ENCODE assay signal across 15 cellular contexts in genomic region chr6:11208267-11208666, GRCh38. TPM values are rescaled to one million over a fixed set of nuclear protein-coding genes. Genes with fewer than 3 reads are reported as not detected.
DNase-seq lines count a peak whose midpoint lies in the region; ATAC-seq, FAIRE-seq and TF ChIP-seq lines count a peak whose summit lies in the region.
"Had no signal": no experiment of that assay in that cellular context is flagged by ENCODE, and none has a peak within 500 bp of the region (broad histone marks: within the 10 kb centered on the region; RNA-seq: fewer than 3 reads in every experiment).

No MANE protein-coding gene starts in this region.

- peaks cover 45% of the 10 kb centered on the region for H3K4me1 ChIP-seq in PC-9 (replicated peaks; ENCODE audit: insufficient read depth)
- H3K4me1 ChIP-seq in endothelial cell of umbilical vein (ENCODE audit: control insufficient read depth, extremely low read depth, insufficient read depth, low read length) = peaks cover 69% of the 10 kb centered on the region
- H3K4me1 ChIP-seq in thoracic aorta (ENCODE audit: control insufficient read depth in 1 of 2, low read depth in 2 of 2) = peaks cover 68 to 96% of the 10 kb centered on the region in 2 donors

- H3K9ac ChIP-seq in endothelial cell of umbilical vein (replicated peaks; ENCODE audit: extremely low read depth, insufficient read depth, low read length) = peak overlapping the region; percentile 59

- H2AFZ ChIP-seq in PC-9 (no peak overlapping the region), endothelial cell of umbilical vein (ENCODE audit: low read depth, low read length) (no peak overlapping the region)

- no peaks in the 10 kb centered on the region for H3K9me3 Mint-ChIP-seq in activated naive CD4-positive, alpha-beta T cell treated with anti-CD3 and anti-CD28 coated beads for 36 hours

- dilution Hi-C loops in endothelial cell of umbilical vein (cut with MboI; ENCODE audit: extremely low pct_ligation_motif_present, low sequenced_read_pairs) = no loop called here

- H3K36me3 Mint-ChIP-seq in activated naive CD4-positive, alpha-beta T cell treated with anti-CD3 and anti-CD28 coated beads for 36 hours (ENCODE audit: low read depth) = peaks cover 23% of the 10 kb centered on the region

- no peaks in the 10 kb centered on the region for H3K9me1 ChIP-seq in endothelial cell of umbilical vein (replicated peaks; ENCODE audit: control insufficient read depth, extremely low read depth, insufficient read depth, low read length)

- TF ChIP-seq POLR2A in endothelial cell of umbilical vein (IDR thresholded peaks at IDR 0.05; ENCODE audit: low read depth, low read length) = no peak

- ATAC-seq in thoracic aorta (ENCODE audit: insufficient number of reproducible peaks, low FRiP score, low read depth) = no peak

- FAIRE-seq in endothelial cell of umbilical vein (lab: Jason Lieb, UNC) = no peak
- FAIRE-seq: G401.6 had no signal

- H3K27ac ChIP-seq in PC-9 = peak overlapping the region; percentile 92
- H3K27ac ChIP-seq in endothelial cell of umbilical vein (ENCODE audit: insufficient read depth, low read depth, low read length) = peak overlapping the region; percentile 95
- peak overlapping the region; percentile 91 to 97 for H3K27ac ChIP-seq in thoracic aorta
- H3K27ac ChIP-seq: SK-N-MC had no signal

- CTCF ChIA-PET in activated naive CD4-positive, alpha-beta T cell treated with anti-CD3 and anti-CD28 coated beads for 36 hours (lab: Charles Lee) = no interaction called here
- CTCF ChIA-PET in PC-9 (lab: Charles Lee) = no interaction called here
- CTCF ChIA-PET in endothelial cell of umbilical vein (lab: Charles Lee) = interaction anchor here (1.5 kb wide), 1 partner anchor 288 kb away, joined by 4 read pairs; no protein-coding TSS in a partner anchor

- H3K4me3 ChIP-seq in PC-9 = no peak overlapping the region
- no peak overlapping the region for H3K4me3 ChIP-seq in endothelial cell of umbilical vein (replicated peaks in 1 of 3; ENCODE audit: insufficient read depth in 1 of 3, low read depth in 1 of 3, low read length in 3 of 3)
- H3K4me3 ChIP-seq in thoracic aorta = no peak overlapping the region
- H3K4me3 ChIP-seq: SK-N-MC, suprapubic skin had no signal

- no peaks in the 10 kb centered on the region for H3K27me3 ChIP-seq in PC-9 (ENCODE audit: insufficient read depth, low read depth)
- no peaks in the 10 kb centered on the region for H3K27me3 ChIP-seq in endothelial cell of umbilical vein (ENCODE audit: control insufficient read depth in 2 of 2, insufficient read depth in 2 of 2, low read length in 2 of 2)
- H3K27me3 ChIP-seq in thoracic aorta (replicated peaks; ENCODE audit: insufficient read depth) = no peaks in the 10 kb centered on the region
- H3K27me3 ChIP-seq: suprapubic skin had no signal

- H3K4me2 ChIP-seq in PC-9 = no peak overlapping the region
- H3K4me2 ChIP-seq in endothelial cell of umbilical vein (ENCODE audit: insufficient read depth, low read length) = no peak overlapping the region

- H4K20me1 ChIP-seq in PC-9 (ENCODE audit: insufficient read depth) (no peaks in the 10 kb centered on the region), endothelial cell of umbilical vein (replicated peaks; ENCODE audit: control insufficient read depth, extremely low read depth, insufficient read depth, low read length) (no peaks in the 10 kb centered on the region)

- no peaks in the 10 kb centered on the region for H3K9me2 ChIP-seq in PC-9 (ENCODE audit: insufficient read depth)

- peaks cover 25% of the 10 kb centered on the region for H3K4me1 Mint-ChIP-seq in activated naive CD4-positive, alpha-beta T cell treated with anti-CD3 and anti-CD28 coated beads for 36 hours (ENCODE audit: low read depth)

- intact Hi-C loops in activated naive CD4-positive, alpha-beta T cell treated with anti-CD3 and anti-CD28 coated beads for 36 hours (cut with micrococcal nuclease) = no loop called here
- intact Hi-C loops in PC-9 (cut with micrococcal nuclease; ENCODE audit: unreplicated experiment) = loop anchor here (5.0 kb wide), 1 partner anchor 204 kb away; no protein-coding TSS in a partner anchor
- intact Hi-C loops in endothelial cell of umbilical vein (cut with micrococcal nuclease) = no loop called here

- H3K79me2 ChIP-seq in PC-9 (ENCODE audit: low read depth) = peaks cover 57% of the 10 kb centered on the region
- peaks cover 45% of the 10 kb centered on the region for H3K79me2 ChIP-seq in endothelial cell of umbilical vein (ENCODE audit: control insufficient read depth, insufficient read depth, low read length)

- no peak overlapping the region for H3K27ac Mint-ChIP-seq in activated naive CD4-positive, alpha-beta T cell treated with anti-CD3 and anti-CD28 coated beads for 36 hours

- no TSS peak for BruUV-seq in PC-9 (replicated peaks; lab: Mats Ljungman, UMichigan)
- no TSS peak for BruUV-seq in endothelial cell of umbilical vein (replicated peaks; lab: Mats Ljungman, UMichigan)

- peaks cover 37% of the 10 kb centered on the region for H3F3A ChIP-seq in PC-9 (ENCODE audit: insufficient read depth, low read depth)

- no peaks in the 10 kb centered on the region for H3K27me3 Mint-ChIP-seq in activated naive CD4-positive, alpha-beta T cell treated with anti-CD3 and anti-CD28 coated beads for 36 hours (ENCODE audit: low read depth)

- H3K4me3 Mint-ChIP-seq in activated naive CD4-positive, alpha-beta T cell treated with anti-CD3 and anti-CD28 coated beads for 36 hours = no peak overlapping the region

- POLR2A ChIA-PET in PC-9 (lab: Charles Lee; ENCODE audit: unreplicated experiment) (interaction anchor here (0.5 to 0.6 kb wide), 3 partner anchors 36 to 226 kb away, joined by 3 to 9 read pairs (median 4); no protein-coding TSS in a partner anchor), endothelial cell of umbilical vein (lab: Charles Lee) (interaction anchor here (1.0 kb wide), 1 partner anchor 24 kb away, joined by 3 read pairs; the partner anchor contains the start of gene NEDD9)

- no peak for TF ChIP-seq CTCF in PC-9 (conservative IDR thresholded peaks at IDR 0.05)
- TF ChIP-seq CTCF in endothelial cell of umbilical vein (IDR thresholded peaks at IDR 0.05; ENCODE audit: extremely low read depth in 1 of 2, insufficient read depth in 1 of 2, low read depth in 1 of 2, low read length in 2 of 2) = no peak
- TF ChIP-seq CTCF in thoracic aorta (IDR thresholded peaks at IDR 0.05) = no peak

- H3K9me3 ChIP-seq in PC-9 (ENCODE audit: insufficient read depth, low read depth) = no peaks in the 10 kb centered on the region
- H3K9me3 ChIP-seq in endothelial cell of umbilical vein (replicated peaks; ENCODE audit: control insufficient read depth, insufficient read depth, low read length) = no peaks in the 10 kb centered on the region
- no peaks in the 10 kb centered on the region for H3K9me3 ChIP-seq in thoracic aorta
- H3K9me3 ChIP-seq: suprapubic skin had no signal

- peak; percentile 30 for DNase-seq in activated naive CD4-positive, alpha-beta T cell treated with anti-CD3 and anti-CD28 coated beads for 36 hours
- no peak for DNase-seq in activated naive CD4-positive, alpha-beta T cell treated with anti-CD3 and anti-CD28 coated beads, Interleukin-2, amount 50 U/mL, for 16 hours
- DNase-seq in PC-9 (no peak), endothelial cell of umbilical vein (ENCODE audit: low read depth, low spot score) (no peak), thoracic aorta (ENCODE audit: low spot score) (no peak), OCI-M2 (lab: John Stamatoyannopoulos, UW; ENCODE audit: unreplicated experiment) (no peak), amniotic stem cell (lab: John Stamatoyannopoulos, UW) (no peak), HUDEP-2 (lab: John Stamatoyannopoulos, UW; ENCODE audit: unreplicated experiment in 76 of 76) (no peak)
- DNase-seq: effector memory CD4-positive, alpha-beta T cell; head of caudate nucleus; NCI-H510A treated with DMSO at 0.1 percent for 48 hours; posterior cingulate gyrus had no signal

- H3K36me3 ChIP-seq in PC-9 (ENCODE audit: low read depth) (peaks cover 23% of the 10 kb centered on the region), endothelial cell of umbilical vein (ENCODE audit: control insufficient read depth in 2 of 2, extremely low read depth in 1 of 2, insufficient read depth in 2 of 2, low read length in 2 of 2) (peaks cover 10 to 18% of the 10 kb centered on the region in 2 experiments), thoracic aorta (peaks cover 3% of the 10 kb centered on the region)

TF ChIP-seq in endothelial cell of umbilical vein, 7 proteins besides CTCF, POLR2A, EP300 and RAD21:
- no peak for TF ChIP-seq MYC (IDR thresholded peaks at IDR 0.05; ENCODE audit: low read depth, low read length)
- TF ChIP-seq EZH2 (IDR thresholded peaks at IDR 0.05; ENCODE audit: borderline replicate concordance, low read depth, low read length, severe bottlenecking) = no peak
- no peak for TF ChIP-seq GATA2 (IDR thresholded peaks at IDR 0.05; ENCODE audit: insufficient read depth, insufficient read length, low read depth, low read length)
- peak; percentile 6 for TF ChIP-seq POLR2AphosphoS5 (IDR thresholded peaks at IDR 0.05; ENCODE audit: insufficient read depth, low read depth, low read length)

RNA-seq across cellular contexts. Expression of gene NEDD9, which starts 24.2 kb away (rescaled TPM):
- total RNA-seq in activated naive CD4-positive, alpha-beta T cell treated with anti-CD3 and anti-CD28 coated beads for 36 hours = 10 to 100 TPM; 17.5 to 18.8 TPM
- 35.8 and 57.5 TPM in 2 replicates for total RNA-seq in PC-9 (2021)
- total RNA-seq in endothelial cell of umbilical vein = 55.2 and 73.0 TPM in 2 replicates
- 61.0 and 69.8 TPM in 2 replicates for polyA plus RNA-seq in endothelial cell of umbilical vein
- polyA plus RNA-seq in endothelial cell of umbilical vein (2011; cell fraction: cytosol; rRNA removed) = 50.2 and 54.6 TPM in 2 replicates
- 129 and 134 TPM in 2 replicates for polyA plus RNA-seq in endothelial cell of umbilical vein (2011; cell fraction: nucleus; rRNA removed)
- polyA plus RNA-seq in endothelial cell of umbilical vein (2012) = 41.1 and 43.9 TPM in 2 replicates
- polyA minus RNA-seq in endothelial cell of umbilical vein = 132 and 144 TPM in 2 replicates
- polyA minus RNA-seq in endothelial cell of umbilical vein (2011; cell fraction: cytosol; rRNA and poly(A)+ RNA removed) = 3.8 TPM
- polyA minus RNA-seq in endothelial cell of umbilical vein (2011; cell fraction: nucleus; rRNA and poly(A)+ RNA removed) = 133 and 155 TPM in 2 replicates
- total RNA-seq in thoracic aorta = 100 to 1,000 TPM; 122 to 181 TPM
